Comparison of ENCODE assay signal across 2 cellular contexts in genomic region chr19:1654178-1654792, GRCh38.
TF ChIP-seq lines count a peak whose summit lies in the region.

No MANE protein-coding gene starts in this region.

TF ChIP-seq in GM23338, 12 proteins besides CTCF, POLR2A, EP300 and RAD21:
- no peak for TF ChIP-seq REST (IDR thresholded peaks at IDR 0.05; ENCODE audit: unreplicated experiment)
- TF ChIP-seq POLR2AphosphoS5 (IDR thresholded peaks at IDR 0.05; ENCODE audit: low read depth): no peak
- no peak for TF ChIP-seq ZNF114 (CRISPR knock-in tag; IDR thresholded peaks at IDR 0.05)
- no peak for TF ChIP-seq ZNF331 (CRISPR knock-in tag; IDR thresholded peaks at IDR 0.05; ENCODE audit: low read depth)
- TF ChIP-seq EZH2 (IDR thresholded peaks at IDR 0.05; ENCODE audit: low read depth, unreplicated experiment): no peak
- TF ChIP-seq, protein P1, sequence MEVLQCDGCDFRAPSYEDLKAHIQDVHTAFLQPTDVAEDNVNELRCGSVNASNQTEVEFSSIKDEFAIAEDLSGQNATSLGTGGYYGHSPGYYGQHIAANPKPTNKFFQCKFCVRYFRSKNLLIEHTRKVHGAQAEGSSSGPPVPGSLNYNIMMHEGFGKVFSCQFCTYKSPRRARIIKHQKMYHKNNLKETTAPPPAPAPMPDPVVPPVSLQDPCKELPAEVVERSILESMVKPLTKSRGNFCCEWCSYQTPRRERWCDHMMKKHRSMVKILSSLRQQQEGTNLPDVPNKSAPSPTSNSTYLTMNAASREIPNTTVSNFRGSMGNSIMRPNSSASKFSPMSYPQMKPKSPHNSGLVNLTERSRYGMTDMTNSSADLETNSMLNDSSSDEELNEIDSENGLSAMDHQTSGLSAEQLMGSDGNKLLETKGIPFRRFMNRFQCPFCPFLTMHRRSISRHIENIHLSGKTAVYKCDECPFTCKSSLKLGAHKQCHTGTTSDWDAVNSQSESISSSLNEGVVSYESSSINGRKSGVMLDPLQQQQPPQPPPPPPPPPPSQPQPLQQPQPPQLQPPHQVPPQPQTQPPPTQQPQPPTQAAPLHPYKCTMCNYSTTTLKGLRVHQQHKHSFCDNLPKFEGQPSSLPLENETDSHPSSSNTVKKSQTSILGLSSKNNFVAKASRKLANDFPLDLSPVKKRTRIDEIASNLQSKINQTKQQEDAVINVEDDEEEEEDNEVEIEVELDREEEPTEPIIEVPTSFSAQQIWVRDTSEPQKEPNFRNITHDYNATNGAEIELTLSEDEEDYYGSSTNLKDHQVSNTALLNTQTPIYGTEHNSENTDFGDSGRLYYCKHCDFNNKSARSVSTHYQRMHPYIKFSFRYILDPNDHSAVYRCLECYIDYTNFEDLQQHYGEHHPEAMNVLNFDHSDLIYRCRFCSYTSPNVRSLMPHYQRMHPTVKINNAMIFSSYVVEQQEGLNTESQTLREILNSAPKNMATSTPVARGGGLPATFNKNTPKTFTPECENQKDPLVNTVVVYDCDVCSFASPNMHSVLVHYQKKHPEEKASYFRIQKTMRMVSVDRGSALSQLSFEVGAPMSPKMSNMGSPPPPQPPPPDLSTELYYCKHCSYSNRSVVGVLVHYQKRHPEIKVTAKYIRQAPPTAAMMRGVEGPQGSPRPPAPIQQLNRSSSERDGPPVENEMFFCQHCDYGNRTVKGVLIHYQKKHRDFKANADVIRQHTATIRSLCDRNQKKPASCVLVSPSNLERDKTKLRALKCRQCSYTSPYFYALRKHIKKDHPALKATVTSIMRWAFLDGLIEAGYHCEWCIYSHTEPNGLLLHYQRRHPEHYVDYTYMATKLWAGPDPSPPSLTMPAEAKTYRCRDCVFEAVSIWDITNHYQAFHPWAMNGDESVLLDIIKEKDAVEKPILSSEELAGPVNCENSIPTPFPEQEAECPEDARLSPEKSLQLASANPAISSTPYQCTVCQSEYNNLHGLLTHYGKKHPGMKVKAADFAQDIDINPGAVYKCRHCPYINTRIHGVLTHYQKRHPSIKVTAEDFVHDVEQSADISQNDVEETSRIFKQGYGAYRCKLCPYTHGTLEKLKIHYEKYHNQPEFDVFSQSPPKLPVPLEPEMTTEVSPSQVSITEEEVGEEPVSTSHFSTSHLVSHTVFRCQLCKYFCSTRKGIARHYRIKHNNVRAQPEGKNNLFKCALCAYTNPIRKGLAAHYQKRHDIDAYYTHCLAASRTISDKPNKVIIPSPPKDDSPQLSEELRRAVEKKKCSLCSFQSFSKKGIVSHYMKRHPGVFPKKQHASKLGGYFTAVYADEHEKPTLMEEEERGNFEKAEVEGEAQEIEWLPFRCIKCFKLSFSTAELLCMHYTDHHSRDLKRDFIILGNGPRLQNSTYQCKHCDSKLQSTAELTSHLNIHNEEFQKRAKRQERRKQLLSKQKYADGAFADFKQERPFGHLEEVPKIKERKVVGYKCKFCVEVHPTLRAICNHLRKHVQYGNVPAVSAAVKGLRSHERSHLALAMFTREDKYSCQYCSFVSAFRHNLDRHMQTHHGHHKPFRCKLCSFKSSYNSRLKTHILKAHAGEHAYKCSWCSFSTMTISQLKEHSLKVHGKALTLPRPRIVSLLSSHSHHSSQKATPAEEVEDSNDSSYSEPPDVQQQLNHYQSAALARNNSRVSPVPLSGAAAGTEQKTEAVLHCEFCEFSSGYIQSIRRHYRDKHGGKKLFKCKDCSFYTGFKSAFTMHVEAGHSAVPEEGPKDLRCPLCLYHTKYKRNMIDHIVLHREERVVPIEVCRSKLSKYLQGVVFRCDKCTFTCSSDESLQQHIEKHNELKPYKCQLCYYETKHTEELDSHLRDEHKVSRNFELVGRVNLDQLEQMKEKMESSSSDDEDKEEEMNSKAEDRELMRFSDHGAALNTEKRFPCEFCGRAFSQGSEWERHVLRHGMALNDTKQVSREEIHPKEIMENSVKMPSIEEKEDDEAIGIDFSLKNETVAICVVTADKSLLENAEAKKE (CRISPR knock-in tag; IDR thresholded peaks at IDR 0.05): no peak
- TF ChIP-seq, protein P2, sequence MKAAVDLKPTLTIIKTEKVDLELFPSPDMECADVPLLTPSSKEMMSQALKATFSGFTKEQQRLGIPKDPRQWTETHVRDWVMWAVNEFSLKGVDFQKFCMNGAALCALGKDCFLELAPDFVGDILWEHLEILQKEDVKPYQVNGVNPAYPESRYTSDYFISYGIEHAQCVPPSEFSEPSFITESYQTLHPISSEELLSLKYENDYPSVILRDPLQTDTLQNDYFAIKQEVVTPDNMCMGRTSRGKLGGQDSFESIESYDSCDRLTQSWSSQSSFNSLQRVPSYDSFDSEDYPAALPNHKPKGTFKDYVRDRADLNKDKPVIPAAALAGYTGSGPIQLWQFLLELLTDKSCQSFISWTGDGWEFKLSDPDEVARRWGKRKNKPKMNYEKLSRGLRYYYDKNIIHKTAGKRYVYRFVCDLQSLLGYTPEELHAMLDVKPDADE (IDR thresholded peaks at IDR 0.05): no peak
- no peak for TF ChIP-seq CREB1 (CRISPR knock-in tag; IDR thresholded peaks at IDR 0.05; ENCODE audit: low read depth)
TF ChIP-seq in GM23338: peak in this region for 0.

TF ChIP-seq in GM12891, 5 proteins besides CTCF, POLR2A, EP300 and RAD21:
- TF ChIP-seq TAF1 (IDR thresholded peaks at IDR 0.05; ENCODE audit: low read depth, low read length): no peak
- no peak for TF ChIP-seq POU2F2 (IDR thresholded peaks at IDR 0.05; ENCODE audit: low read depth, low read length)
- TF ChIP-seq POLR2AphosphoS5 (IDR thresholded peaks at IDR 0.05; ENCODE audit: low read depth, low read length): no peak
- TF ChIP-seq SPI1 (IDR thresholded peaks at IDR 0.05; ENCODE audit: low read depth, low read length): no peak
- no peak for TF ChIP-seq PAX5 (IDR thresholded peaks at IDR 0.05; ENCODE audit: insufficient read depth, low read length, severe bottlenecking)
